Comparison of ENCODE assay signal across 16 cellular contexts in the genomic region with DNA sequence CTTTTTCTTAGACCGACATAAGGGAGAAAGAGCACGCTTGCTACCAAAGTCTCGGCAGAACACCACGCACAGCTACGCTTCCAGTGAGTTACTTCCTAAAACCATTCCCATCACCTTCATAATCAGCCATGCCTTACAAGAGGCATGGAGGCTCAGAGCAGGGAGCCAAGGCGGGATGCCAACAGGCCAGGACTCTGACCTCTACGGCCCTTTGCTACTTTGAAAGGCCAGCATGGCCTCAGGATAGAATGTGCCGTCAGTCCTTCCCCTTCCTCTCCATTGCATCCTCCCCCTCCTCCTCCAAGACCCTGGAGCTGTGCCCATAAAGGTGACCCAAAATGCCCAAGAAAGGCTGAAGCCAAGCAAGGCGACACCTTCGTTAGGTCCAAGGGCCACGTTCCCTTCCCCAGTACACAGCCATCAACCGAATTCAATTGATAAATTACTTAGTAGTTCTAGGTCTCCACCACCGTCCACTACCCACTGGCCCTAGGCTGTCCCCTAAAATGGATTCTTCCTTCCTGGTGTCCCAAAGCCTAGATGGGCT. TPM values are rescaled to one million over a fixed set of nuclear protein-coding genes. Genes with fewer than 3 reads are reported as not detected.
DNase-seq lines count a peak whose midpoint lies in the region; ATAC-seq, FAIRE-seq and TF ChIP-seq lines count a peak whose summit lies in the region.
"Had no signal": no experiment of that assay in that cellular context is flagged by ENCODE, and none has a peak within 500 bp of the region (broad histone marks: within the 10 kb centered on the region; RNA-seq: fewer than 3 reads in every experiment).

No MANE protein-coding gene starts in this region.

- H3K4me2 ChIP-seq in osteoblast (ENCODE audit: insufficient read depth, low read length): no peak overlapping the region

- POLR2A ChIA-PET in HEK293 (lab: Yijun Ruan, JAX): no interaction called here

- H3K9me3 Mint-ChIP-seq in stimulated activated memory B cell treated with anti-CD40 and anti-IgM and Interleukin-4, amounts not matched to agents 10 μg/mL and 1 μg/mL and 100 μg/mL, for 72 hours: no peaks in the 10 kb centered on the region

- peak; percentile 13 for FAIRE-seq in bronchial epithelial cell (lab: Jason Lieb, UNC)
- FAIRE-seq: A204.1, G401.6, GM12892, H54 had no signal

- H3K4me1 ChIP-seq in HEK293 (ENCODE audit: control insufficient read depth, insufficient read depth, low read length) (no peaks in the 10 kb centered on the region), osteoblast (ENCODE audit: insufficient read depth, low read length) (peaks cover 7% of the 10 kb centered on the region)

- H3K27me3 ChIP-seq in bronchial epithelial cell (ENCODE audit: control insufficient read depth, insufficient read depth, low read length) (no peaks in the 10 kb centered on the region), osteoblast (ENCODE audit: insufficient read depth, low read length) (peaks cover 26% of the 10 kb centered on the region)
- H3K27me3 ChIP-seq: BE2C had no signal

- H3K36me3 ChIP-seq in HEK293 (ENCODE audit: control insufficient read depth in 2 of 2, insufficient read depth in 1 of 2, low read length in 2 of 2): no peaks in the 10 kb centered on the region
- no peaks in the 10 kb centered on the region for H3K36me3 ChIP-seq in bronchial epithelial cell (ENCODE audit: control insufficient read depth, insufficient read depth, low read length)
- no peaks in the 10 kb centered on the region for H3K36me3 ChIP-seq in osteoblast (ENCODE audit: insufficient read depth, low read length)
- H3K36me3 ChIP-seq: BE2C had no signal

- no peaks in the 10 kb centered on the region for H3K36me3 Mint-ChIP-seq in stimulated activated memory B cell treated with anti-CD40 and anti-IgM and Interleukin-4, amounts not matched to agents 10 μg/mL and 1 μg/mL and 100 μg/mL, for 72 hours

- H3K4me1 Mint-ChIP-seq in stimulated activated memory B cell treated with anti-CD40 and anti-IgM and Interleukin-4, amounts not matched to agents 10 μg/mL and 1 μg/mL and 100 μg/mL, for 72 hours: peaks cover 76% of the 10 kb centered on the region

- TF ChIP-seq CTCF in HEK293 (tag by site-specific recombination; IDR thresholded peaks at IDR 0.05): no peak
- no peak for TF ChIP-seq CTCF in bronchial epithelial cell (IDR thresholded peaks at IDR 0.05; ENCODE audit: insufficient read depth, low read length, severe bottlenecking)
- no peak for TF ChIP-seq CTCF in osteoblast (IDR thresholded peaks at IDR 0.05; ENCODE audit: extremely low read depth, low read depth, low read length)
- no peak for TF ChIP-seq CTCF in GM10266 (IDR thresholded peaks at IDR 0.05; ENCODE audit: control insufficient read depth, insufficient read depth, low read depth, missing control alignments)

- H3K9me3 ChIP-seq in HEK293 (ENCODE audit: control insufficient read depth, insufficient read depth, low read depth, low read length) (no peaks in the 10 kb centered on the region), osteoblast (ENCODE audit: low read depth, low read length) (no peaks in the 10 kb centered on the region)
- H3K9me3 ChIP-seq: BE2C had no signal

- no peaks in the 10 kb centered on the region for H4K20me1 ChIP-seq in osteoblast (ENCODE audit: insufficient read depth, low read length)

- DNase-seq in bronchial epithelial cell (ENCODE audit: low read depth): no peak
- DNase-seq in left lobe of liver (ENCODE audit: low spot score): peak; percentile 81
- DNase-seq in osteoblast (ENCODE audit: insufficient read length, low spot score, missing footprints): no peak
- DNase-seq in GM10266 (ENCODE audit: extremely low spot score): no peak
- DNase-seq in ureter (ENCODE audit: low spot score): no peak
- DNase-seq: BE2C; CD4-positive, alpha-beta memory T cell; DMS79 had no signal

- CTCF ChIA-PET in HEK293 (lab: Yijun Ruan, JAX): interaction anchor here (0.7 kb wide), 1 partner anchor 27 kb away, joined by 3 read pairs; no protein-coding TSS in a partner anchor

- peak overlapping the region; percentile 39 for H3K27ac Mint-ChIP-seq in stimulated activated memory B cell treated with anti-CD40 and anti-IgM and Interleukin-4, amounts not matched to agents 10 μg/mL and 1 μg/mL and 100 μg/mL, for 72 hours

- H3K27ac ChIP-seq in HEK293 (ENCODE audit: extremely low read depth, low read depth, low read length): no peak overlapping the region
- H3K27ac ChIP-seq in osteoblast (ENCODE audit: low read depth, low read length): no peak overlapping the region
- H3K27ac ChIP-seq: C4-2B had no signal

- H3K79me2 ChIP-seq in osteoblast (ENCODE audit: insufficient read depth, low read length): no peaks in the 10 kb centered on the region

- H3K4me3 Mint-ChIP-seq in stimulated activated memory B cell treated with anti-CD40 and anti-IgM and Interleukin-4, amounts not matched to agents 10 μg/mL and 1 μg/mL and 100 μg/mL, for 72 hours: no peak overlapping the region

- H2AFZ ChIP-seq in osteoblast (ENCODE audit: low read length): no peak overlapping the region

- peak; percentile 23 for ATAC-seq in left lobe of liver
- no peak for ATAC-seq in stimulated activated memory B cell treated with anti-CD40 and anti-IgM and Interleukin-4, amounts not matched to agents 10 μg/mL and 1 μg/mL and 100 μg/mL, for 72 hours
- ATAC-seq: HCT116 had no signal

- H3K4me3 ChIP-seq in HEK293 (ENCODE audit: low read depth, low read length) (no peak overlapping the region), bronchial epithelial cell (ENCODE audit: low read depth, low read length) (no peak overlapping the region), osteoblast (ENCODE audit: insufficient read depth, low read length) (no peak overlapping the region)

- no peaks in the 10 kb centered on the region for H3K27me3 Mint-ChIP-seq in stimulated activated memory B cell treated with anti-CD40 and anti-IgM and Interleukin-4, amounts not matched to agents 10 μg/mL and 1 μg/mL and 100 μg/mL, for 72 hours
- H3K27me3 Mint-ChIP-seq: CD4-positive, alpha-beta memory T cell had no signal

TF ChIP-seq in HEK293, 187 proteins besides CTCF, POLR2A, EP300 and RAD21:
- peak; percentile 57 for TF ChIP-seq ZBTB8A (tag by site-specific recombination; IDR thresholded peaks at IDR 0.05)
- TF ChIP-seq, protein P1, sequence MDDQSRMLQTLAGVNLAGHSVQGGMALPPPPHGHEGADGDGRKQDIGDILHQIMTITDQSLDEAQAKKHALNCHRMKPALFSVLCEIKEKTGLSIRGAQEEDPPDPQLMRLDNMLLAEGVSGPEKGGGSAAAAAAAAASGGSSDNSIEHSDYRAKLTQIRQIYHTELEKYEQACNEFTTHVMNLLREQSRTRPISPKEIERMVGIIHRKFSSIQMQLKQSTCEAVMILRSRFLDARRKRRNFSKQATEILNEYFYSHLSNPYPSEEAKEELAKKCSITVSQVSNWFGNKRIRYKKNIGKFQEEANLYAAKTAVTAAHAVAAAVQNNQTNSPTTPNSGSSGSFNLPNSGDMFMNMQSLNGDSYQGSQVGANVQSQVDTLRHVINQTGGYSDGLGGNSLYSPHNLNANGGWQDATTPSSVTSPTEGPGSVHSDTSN (CRISPR knock-in tag; IDR thresholded peaks at IDR 0.05): no peak

RNA-seq across cellular contexts. Expression of a gene that starts 5.7 kb away (rescaled TPM):
- total RNA-seq in bronchial epithelial cell: 19.8 and 24.5 TPM in 2 replicates
- 43.4 TPM for total RNA-seq in left lobe of liver
- total RNA-seq in osteoblast: 20.6 TPM in 2 replicates
- 55.4 TPM for total RNA-seq in ureter
